In the genomic region with DNA sequence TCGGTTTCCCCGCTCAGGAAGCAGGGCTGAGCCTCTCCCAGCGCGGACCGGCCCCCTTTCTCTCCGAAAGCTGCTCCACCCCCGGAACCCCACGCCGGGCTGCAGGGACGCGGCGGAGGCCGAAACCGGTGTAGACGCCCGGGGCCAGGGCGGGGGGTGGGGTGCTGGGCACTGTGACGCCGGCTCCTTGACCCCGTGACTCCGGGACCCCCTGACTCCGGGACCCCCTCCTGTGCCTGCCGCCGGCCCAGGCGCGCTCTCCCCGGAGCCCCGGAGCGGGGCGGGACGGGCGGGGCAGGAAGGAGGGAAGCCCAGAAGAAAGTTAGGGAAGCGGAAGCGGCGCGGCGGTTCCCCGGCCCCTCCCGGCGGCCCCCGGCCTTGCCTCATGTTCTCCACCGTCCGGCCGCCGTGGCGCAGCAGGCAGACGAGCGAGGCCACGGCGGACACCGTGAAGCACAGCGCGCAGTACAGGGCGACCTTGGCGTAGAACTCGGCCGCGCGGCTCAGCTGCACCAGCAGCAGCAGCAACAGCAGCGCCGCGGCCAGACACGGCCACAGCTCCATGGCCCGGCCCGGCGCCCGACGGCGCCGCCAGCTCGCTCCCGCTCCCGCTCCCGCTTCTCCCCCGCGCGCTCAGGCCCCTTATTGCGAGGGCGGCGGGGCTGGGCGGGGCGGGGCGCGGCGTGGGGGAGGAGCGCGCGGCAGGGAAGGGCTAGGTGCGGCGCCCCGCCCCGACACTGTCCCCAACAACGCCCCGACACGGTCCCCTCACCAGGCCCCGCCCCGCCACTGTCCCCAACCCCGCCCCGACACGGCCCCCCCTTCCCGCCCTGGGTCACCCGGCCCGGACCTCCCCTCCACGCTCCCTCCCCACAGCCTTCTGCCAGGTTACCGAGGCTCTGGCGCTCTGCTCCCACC, we compare ENCODE assay signal across 8 cellular contexts. TPM values are rescaled to one million over a fixed set of nuclear protein-coding genes. Genes with fewer than 3 reads are reported as not detected.
A peak's percentile ranks its signal among the peaks of the same experiment; 100 is the strongest.
DNase-seq lines count a peak whose midpoint lies in the region; ATAC-seq and TF ChIP-seq lines count a peak whose summit lies in the region.

Gene AGPAT2, minus strand, starts transcription at position 664 of the 918 bp plus-strand sequence. Its CDS starts 100 bp downstream, at position 564.

- no peaks in the 10 kb centered on the region for H3K36me3 Mint-ChIP-seq in progenitor cell of endocrine pancreas (ENCODE audit: insufficient read depth)

- H3K79me2 ChIP-seq in ACC112 (ENCODE audit: control insufficient read depth, insufficient read depth, low read length, unreplicated experiment): peaks cover 26% of the 10 kb centered on the region

- H3K4me3 Mint-ChIP-seq in progenitor cell of endocrine pancreas (ENCODE audit: low read depth): peak within 1 kb of the TSS; percentile 77

- H3K27ac ChIP-seq in ACC112 (ENCODE audit: low read depth, low read length) (no peak within 1 kb of the TSS), HUES6 (ENCODE audit: low read depth, low read length) (peak within 1 kb of the TSS; percentile 69; the same call in 1 of the 2 replicates), aorta (ENCODE audit: low read depth in 1 of 2, low read length in 2 of 2) (peak within 1 kb of the TSS in 1 of 2 donors; percentile 34)

- ATAC-seq in GM19023 (IDR thresholded peaks at IDR 0.05; ENCODE audit: unreplicated experiment) (peak; percentile 62), aorta (ENCODE audit: low FRiP score) (peak; percentile 66)

- peak; percentile 9 for TF ChIP-seq CTCF in progenitor cell of endocrine pancreas (IDR thresholded peaks at IDR 0.05; ENCODE audit: unreplicated experiment)

- H3K36me3 ChIP-seq in ACC112 (ENCODE audit: insufficient read depth, low read length) (no peaks in the 10 kb centered on the region), HUES6 (ENCODE audit: control insufficient read depth, insufficient read depth, low read length) (no peaks in the 10 kb centered on the region), aorta (ENCODE audit: control insufficient read depth in 1 of 2, insufficient read depth in 2 of 2, low read length in 1 of 2) (no peaks in the 10 kb centered on the region)

- H3K27me3 Mint-ChIP-seq in progenitor cell of endocrine pancreas: peaks cover 10% of the 10 kb centered on the region

- peaks cover 6% of the 10 kb centered on the region for H3K4me1 Mint-ChIP-seq in progenitor cell of endocrine pancreas (ENCODE audit: low read depth)

- intact Hi-C loops in aorta (cut with DNase I): no loop called here

- no peaks in the 10 kb centered on the region for H3K27me3 ChIP-seq in ACC112 (ENCODE audit: insufficient read depth, low read length)
- H3K27me3 ChIP-seq in HUES6 (ENCODE audit: control insufficient read depth, insufficient read depth, low read length): peaks cover 25% of the 10 kb centered on the region; the same call in 1 of the 2 replicates
- H3K27me3 ChIP-seq in aorta (ENCODE audit: control insufficient read depth in 1 of 2, insufficient read depth in 2 of 2, low read length in 1 of 2): no peaks in the 10 kb centered on the region

- DNase-seq in activated naive CD4-positive, alpha-beta T cell (lab: John Stamatoyannopoulos, UW): peak in 3 of 4 experiments; percentile 21 to 58 (median 27)
- DNase-seq in glomerular visceral epithelial cell (ENCODE audit: extremely low spot score): peak; percentile 65
- no peak for DNase-seq in progenitor cell of endocrine pancreas (ENCODE audit: low spot score, unreplicated experiment)
- peak; percentile 81 to 91 for DNase-seq in aorta

- H2AFZ ChIP-seq in ACC112 (ENCODE audit: low read length, unreplicated experiment): peak within 1 kb of the TSS; percentile 20

- 1% methylated on average over 52 to 106 of the region's 106 CpGs for WGBS in aorta, 2 donors

- peaks cover 7% of the 10 kb centered on the region for H3K4me1 ChIP-seq in ACC112 (ENCODE audit: control insufficient read depth, insufficient read depth, low read length, unreplicated experiment)
- H3K4me1 ChIP-seq in HUES6 (ENCODE audit: control insufficient read depth, insufficient read depth, low read length): peaks cover 51% of the 10 kb centered on the region
- H3K4me1 ChIP-seq in aorta (ENCODE audit: control insufficient read depth in 1 of 2, insufficient read depth in 2 of 2, low read length in 2 of 2): no peaks in the 10 kb centered on the region

- H3K9ac ChIP-seq in HUES6 (ENCODE audit: low read length): peak within 1 kb of the TSS; percentile 78

- TF ChIP-seq POLR2A in Raji (IDR thresholded peaks at IDR 0.05; ENCODE audit: insufficient read depth, low read depth, low read length): peak; percentile 86

- H3K9me3 Mint-ChIP-seq in progenitor cell of endocrine pancreas (ENCODE audit: low read depth): no peaks in the 10 kb centered on the region

- H3K27ac Mint-ChIP-seq in progenitor cell of endocrine pancreas: no peak within 1 kb of the TSS

- H3K9me3 ChIP-seq in HUES6 (ENCODE audit: control insufficient read depth, insufficient read depth, low read depth, low read length) (no peaks in the 10 kb centered on the region), aorta (ENCODE audit: control insufficient read depth, low read length) (no peaks in the 10 kb centered on the region)

- peak within 1 kb of the TSS; percentile 96 for H3K4me3 ChIP-seq in ACC112 (ENCODE audit: low read depth, low read length)
- peak within 1 kb of the TSS; percentile 80 for H3K4me3 ChIP-seq in HUES6 (ENCODE audit: low read depth, low read length)
- peak within 1 kb of the TSS; percentile 64 to 81 for H3K4me3 ChIP-seq in aorta (ENCODE audit: low read length in 2 of 2)

RNA-seq across cellular contexts. Expression of gene AGPAT2, which starts in this region (rescaled TPM):
- total RNA-seq in progenitor cell of endocrine pancreas (27.7 and 28.0 TPM in 2 replicates), aorta (10 to 100 TPM; 26.9 to 31.5 TPM)
- polyA plus RNA-seq in aorta: 10 to 100 TPM; 49.5 to 64.9 TPM
